11 cellular contexts compared by ENCODE assay signal in the genomic region with DNA sequence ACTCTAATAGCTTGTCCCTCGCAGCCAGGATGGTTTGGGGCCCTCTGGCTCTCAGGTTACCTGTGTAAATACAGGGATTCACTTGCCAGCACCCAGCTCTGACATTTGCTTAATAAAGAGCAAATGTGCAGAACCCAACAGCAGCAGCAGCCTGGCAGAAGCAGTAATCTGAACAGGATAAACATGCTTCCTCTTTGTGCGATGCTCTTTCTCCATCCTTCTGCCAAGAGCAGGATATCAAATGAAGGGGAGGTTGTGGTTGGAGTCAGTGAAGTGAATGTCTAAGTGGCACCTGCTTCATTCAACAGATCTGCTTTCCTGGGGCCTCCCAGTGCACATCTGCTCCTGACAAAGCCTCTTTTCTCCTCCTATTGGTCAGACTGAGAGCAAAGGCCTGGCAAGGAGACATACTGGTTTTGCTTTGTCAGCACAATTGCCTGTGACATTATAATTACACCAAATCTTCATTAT.
DNase-seq lines count a peak whose midpoint lies in the region; ATAC-seq, FAIRE-seq and TF ChIP-seq lines count a peak whose summit lies in the region.
"Had no signal": no experiment of that assay in that cellular context is flagged by ENCODE, and none has a peak within 500 bp of the region (broad histone marks: within the 10 kb centered on the region; RNA-seq: fewer than 3 reads in every experiment).

No MANE protein-coding gene starts in this region.

- DNase-seq in C1 segment of cervical spinal cord (lab: John Stamatoyannopoulos, UW) (peak in 10 of 14 donors; percentile 6 to 24 (median 16)), NAMALWA (ENCODE audit: low spot score) (peak; percentile 35), NCI-H510A (lab: John Stamatoyannopoulos, UW) (peak; percentile 81), endothelial cell of umbilical vein (ENCODE audit: low read depth, low spot score) (peak; percentile 6)
- no peak for DNase-seq in activated CD4-positive, alpha-beta T cell treated with anti-CD3 and anti-CD28 coated beads, Interleukin-2, amount 50 U/mL, for 4 hours
- DNase-seq in activated CD4-positive, alpha-beta T cell treated with anti-CD3 and anti-CD28 coated beads for 36 hours: no peak
- no peak for DNase-seq in activated T-cell treated with anti-CD3 and anti-CD28 coated beads, Interleukin-2, amount 50 U/mL, for 1 hour
- DNase-seq in activated CD8-positive, alpha-beta memory T cell treated with anti-CD3 and anti-CD28 coated beads, Interleukin-2, amount 50 U/mL, for 4 hours: no peak

- H3K4me1 ChIP-seq in endothelial cell of umbilical vein (ENCODE audit: control insufficient read depth, extremely low read depth, insufficient read depth, low read length): peaks cover 15% of the 10 kb centered on the region

- no peak overlapping the region for H2AFZ ChIP-seq in endothelial cell of umbilical vein (ENCODE audit: low read depth, low read length)

- FAIRE-seq in endothelial cell of umbilical vein (lab: Jason Lieb, UNC): no peak

- H3K27ac Mint-ChIP-seq in activated CD4-positive, alpha-beta T cell treated with anti-CD3 and anti-CD28 coated beads for 36 hours: no peak overlapping the region
- H3K27ac Mint-ChIP-seq: B cell had no signal

- no peaks in the 10 kb centered on the region for H3K79me2 ChIP-seq in endothelial cell of umbilical vein (ENCODE audit: control insufficient read depth, insufficient read depth, low read length)

- BruUV-seq in endothelial cell of umbilical vein (replicated peaks; lab: Mats Ljungman, UMichigan): no TSS peak

- H3K4me3 Mint-ChIP-seq in activated CD4-positive, alpha-beta T cell treated with anti-CD3 and anti-CD28 coated beads for 36 hours: no peak overlapping the region
- H3K4me3 Mint-ChIP-seq: B cell; central memory CD8-positive, alpha-beta T cell had no signal

- H3K9me3 Mint-ChIP-seq in activated CD4-positive, alpha-beta T cell treated with anti-CD3 and anti-CD28 coated beads for 36 hours (ENCODE audit: low read depth): no peaks in the 10 kb centered on the region
- H3K9me3 Mint-ChIP-seq: central memory CD8-positive, alpha-beta T cell had no signal

- no peak overlapping the region for H3K9ac ChIP-seq in endothelial cell of umbilical vein (replicated peaks; ENCODE audit: extremely low read depth, insufficient read depth, low read length)

- H3K27me3 ChIP-seq in endothelial cell of umbilical vein (ENCODE audit: control insufficient read depth in 2 of 2, insufficient read depth in 2 of 2, low read length in 2 of 2): no peaks in the 10 kb centered on the region
- H3K27me3 ChIP-seq: testis had no signal

- no peak for ATAC-seq in activated CD4-positive, alpha-beta T cell treated with anti-CD3 and anti-CD28 coated beads for 36 hours

- intact Hi-C loops in endothelial cell of umbilical vein (cut with micrococcal nuclease): no loop called here
- intact Hi-C loops in activated CD4-positive, alpha-beta T cell treated with anti-CD3 and anti-CD28 coated beads for 36 hours (cut with DNase I, micrococcal nuclease): no loop called here

- H3K27me3 Mint-ChIP-seq in activated CD4-positive, alpha-beta T cell treated with anti-CD3 and anti-CD28 coated beads for 36 hours: no peaks in the 10 kb centered on the region
- H3K27me3 Mint-ChIP-seq: B cell; central memory CD8-positive, alpha-beta T cell had no signal

- POLR2A ChIA-PET in endothelial cell of umbilical vein (lab: Charles Lee): no interaction called here
- POLR2A ChIA-PET in activated CD4-positive, alpha-beta T cell treated with anti-CD3 and anti-CD28 coated beads for 36 hours (lab: Charles Lee): no interaction called here

- no peak overlapping the region for H3K27ac ChIP-seq in endothelial cell of umbilical vein (ENCODE audit: insufficient read depth, low read depth, low read length)
- H3K27ac ChIP-seq: testis had no signal

- no peak for TF ChIP-seq CTCF in endothelial cell of umbilical vein (IDR thresholded peaks at IDR 0.05; ENCODE audit: extremely low read depth in 1 of 2, insufficient read depth in 1 of 2, low read depth in 1 of 2, low read length in 2 of 2)

- H4K20me1 ChIP-seq in endothelial cell of umbilical vein (replicated peaks; ENCODE audit: control insufficient read depth, extremely low read depth, insufficient read depth, low read length): no peaks in the 10 kb centered on the region

- H3K4me1 Mint-ChIP-seq in activated CD4-positive, alpha-beta T cell treated with anti-CD3 and anti-CD28 coated beads for 36 hours: peaks cover 7% of the 10 kb centered on the region
- H3K4me1 Mint-ChIP-seq: B cell; central memory CD8-positive, alpha-beta T cell had no signal

- no peaks in the 10 kb centered on the region for H3K9me1 ChIP-seq in endothelial cell of umbilical vein (replicated peaks; ENCODE audit: control insufficient read depth, extremely low read depth, insufficient read depth, low read length)

- no peak overlapping the region for H3K4me2 ChIP-seq in endothelial cell of umbilical vein (ENCODE audit: insufficient read depth, low read length)

- TF ChIP-seq POLR2A in endothelial cell of umbilical vein (IDR thresholded peaks at IDR 0.05; ENCODE audit: low read depth, low read length): no peak

- H3K4me3 ChIP-seq in endothelial cell of umbilical vein (replicated peaks in 1 of 3; ENCODE audit: insufficient read depth in 1 of 3, low read depth in 1 of 3, low read length in 3 of 3): no peak overlapping the region
- H3K4me3 ChIP-seq: testis had no signal

- no peaks in the 10 kb centered on the region for H3K9me3 ChIP-seq in endothelial cell of umbilical vein (replicated peaks; ENCODE audit: control insufficient read depth, insufficient read depth, low read length)
- H3K9me3 ChIP-seq: testis had no signal

- CTCF ChIA-PET in endothelial cell of umbilical vein (lab: Charles Lee): no interaction called here
- CTCF ChIA-PET in activated CD4-positive, alpha-beta T cell treated with anti-CD3 and anti-CD28 coated beads for 36 hours (lab: Charles Lee): no interaction called here

- peaks cover 8% of the 10 kb centered on the region for H3K36me3 Mint-ChIP-seq in activated CD4-positive, alpha-beta T cell treated with anti-CD3 and anti-CD28 coated beads for 36 hours (ENCODE audit: low read depth)

- dilution Hi-C loops in endothelial cell of umbilical vein (cut with MboI; ENCODE audit: extremely low pct_ligation_motif_present, low sequenced_read_pairs): no loop called here

- peaks cover 2% of the 10 kb centered on the region in 2 experiments for H3K36me3 ChIP-seq in endothelial cell of umbilical vein (ENCODE audit: control insufficient read depth in 2 of 2, extremely low read depth in 1 of 2, insufficient read depth in 2 of 2, low read length in 2 of 2)

TF ChIP-seq in endothelial cell of umbilical vein, 7 proteins besides CTCF, POLR2A, EP300 and RAD21:
- TF ChIP-seq MYC (IDR thresholded peaks at IDR 0.05; ENCODE audit: low read depth, low read length): no peak
- no peak for TF ChIP-seq JUN (IDR thresholded peaks at IDR 0.05; ENCODE audit: borderline replicate concordance, insufficient read depth, insufficient read length, low read depth)
- TF ChIP-seq, protein P1, sequence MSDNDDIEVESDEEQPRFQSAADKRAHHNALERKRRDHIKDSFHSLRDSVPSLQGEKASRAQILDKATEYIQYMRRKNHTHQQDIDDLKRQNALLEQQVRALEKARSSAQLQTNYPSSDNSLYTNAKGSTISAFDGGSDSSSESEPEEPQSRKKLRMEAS (IDR thresholded peaks at IDR 0.05; ENCODE audit: insufficient read depth, insufficient read length): no peak
- TF ChIP-seq GATA2 (IDR thresholded peaks at IDR 0.05; ENCODE audit: insufficient read depth, insufficient read length, low read depth, low read length): no peak
- TF ChIP-seq EZH2 (IDR thresholded peaks at IDR 0.05; ENCODE audit: borderline replicate concordance, low read depth, low read length, severe bottlenecking): no peak
- no peak for TF ChIP-seq POLR2AphosphoS5 (IDR thresholded peaks at IDR 0.05; ENCODE audit: insufficient read depth, low read depth, low read length)
- TF ChIP-seq FOS (IDR thresholded peaks at IDR 0.05; ENCODE audit: borderline replicate concordance, insufficient read depth, low read length): no peak

Comparison
In these comparisons a context has a peak if more than half of its experiments do, and no peak if none do; other contexts are left out.
1. DNase-seq: peak in C1 segment of cervical spinal cord (10 of 14), NAMALWA (single experiment), NCI-H510A (single experiment) and endothelial cell of umbilical vein (single experiment); none in activated CD4-positive, alpha-beta T cell treated with anti-CD3 and anti-CD28 coated beads, Interleukin-2, amount 50 U/mL, for 4 hours (0 of 2), activated CD4-positive, alpha-beta T cell treated with anti-CD3 and anti-CD28 coated beads for 36 hours (single experiment), activated T-cell treated with anti-CD3 and anti-CD28 coated beads, Interleukin-2, amount 50 U/mL, for 1 hour (single experiment) and activated CD8-positive, alpha-beta memory T cell treated with anti-CD3 and anti-CD28 coated beads, Interleukin-2, amount 50 U/mL, for 4 hours (single experiment).